Comparison of ENCODE assay signal across 23 cellular contexts in genomic region chrX:133649659-133650058, GRCh38.
"Had no signal": no experiment of that assay in that cellular context is flagged by ENCODE, and none has a peak within 500 bp of the region (broad histone marks: within the 10 kb centered on the region; RNA-seq: fewer than 3 reads in every experiment).

No MANE protein-coding gene starts in this region.

- H3K27ac Mint-ChIP-seq: activated CD4-positive, alpha-beta memory T cell treated with anti-CD3 and anti-CD28 coated beads for 36 hours; activated CD4-positive, alpha-beta T cell treated with anti-CD3 and anti-CD28 coated beads for 36 hours; activated CD8-positive, alpha-beta memory T cell treated with anti-CD3 and anti-CD28 coated beads, Interleukin-2, amount 10 ng/mL, durations not matched to agents 7 days and 5 days; activated naive CD4-positive, alpha-beta T cell treated with anti-CD3 and anti-CD28 coated beads, Interleukin-2, amount 50 U/mL, for 24 hours; naive thymus-derived CD4-positive, alpha-beta T cell had no signal

- H3K4me1 Mint-ChIP-seq: activated CD4-positive, alpha-beta T cell treated with anti-CD3 and anti-CD28 coated beads for 36 hours; activated CD8-positive, alpha-beta memory T cell treated with anti-CD3 and anti-CD28 coated beads, Interleukin-2, amount 10 ng/mL, durations not matched to agents 7 days and 5 days; activated naive CD4-positive, alpha-beta T cell treated with anti-CD3 and anti-CD28 coated beads, Interleukin-2, amount 50 U/mL, for 24 hours; naive thymus-derived CD4-positive, alpha-beta T cell had no signal

- DNase-seq: activated CD4-positive, alpha-beta memory T cell treated with anti-CD3 and anti-CD28 coated beads for 36 hours; activated CD4-positive, alpha-beta T cell treated with anti-CD3 and anti-CD28 coated beads for 36 hours; activated CD8-positive, alpha-beta memory T cell treated with anti-CD3 and anti-CD28 coated beads, Interleukin-2, amount 10 ng/mL, durations not matched to agents 7 days and 5 days; activated effector memory CD4-positive, alpha-beta T cell treated with anti-CD3 and anti-CD28 coated beads, Interleukin-2, amount 50 U/mL, for 16 hours; activated T-cell treated with anti-CD3 and anti-CD28 coated beads, Interleukin-2, amount 50 U/mL, for 48 hours; body of pancreas; effector CD8-positive, alpha-beta T cell; foreskin keratinocyte; left lung; mammary epithelial cell; mucosa of descending colon; naive thymus-derived CD4-positive, alpha-beta T cell; nucleus accumbens; posterior cingulate gyrus; right cardiac atrium; stimulated activated naive CD8-positive, alpha-beta T cell treated with anti-CD3 and anti-CD28 coated beads, Interleukin-15, Interleukin-2, amounts not matched to agents 100 U/mL and 50 U/mL, for 24 hours; T-helper 1 cell; transverse colon had no signal

- H3K27ac ChIP-seq: body of pancreas, coronary artery, foreskin keratinocyte, left lung, transverse colon, VCaP had no signal

- H3K4me3 ChIP-seq: body of pancreas, coronary artery, left lung, mucosa of descending colon, smooth muscle cell, transverse colon had no signal

- H3K9me3 Mint-ChIP-seq: activated CD4-positive, alpha-beta memory T cell treated with anti-CD3 and anti-CD28 coated beads for 36 hours; activated naive CD4-positive, alpha-beta T cell treated with anti-CD3 and anti-CD28 coated beads, Interleukin-2, amount 50 U/mL, for 24 hours; central memory CD8-positive, alpha-beta T cell; naive thymus-derived CD4-positive, alpha-beta T cell had no signal

- H3K4me3 Mint-ChIP-seq: activated CD4-positive, alpha-beta memory T cell treated with anti-CD3 and anti-CD28 coated beads for 36 hours; activated CD4-positive, alpha-beta T cell treated with anti-CD3 and anti-CD28 coated beads for 36 hours; activated CD8-positive, alpha-beta memory T cell treated with anti-CD3 and anti-CD28 coated beads, Interleukin-2, amount 10 ng/mL, durations not matched to agents 7 days and 5 days; activated naive CD4-positive, alpha-beta T cell treated with anti-CD3 and anti-CD28 coated beads, Interleukin-2, amount 50 U/mL, for 24 hours; central memory CD8-positive, alpha-beta T cell; naive thymus-derived CD4-positive, alpha-beta T cell had no signal

- ATAC-seq: activated CD4-positive, alpha-beta T cell treated with anti-CD3 and anti-CD28 coated beads for 36 hours; activated CD8-positive, alpha-beta memory T cell treated with anti-CD3 and anti-CD28 coated beads, Interleukin-2, amount 10 ng/mL, durations not matched to agents 7 days and 5 days; body of pancreas; foreskin keratinocyte; left lung; mucosa of descending colon; naive thymus-derived CD4-positive, alpha-beta T cell; right cardiac atrium; stimulated activated naive CD8-positive, alpha-beta T cell treated with anti-CD3 and anti-CD28 coated beads, Interleukin-15, Interleukin-2, amounts not matched to agents 100 U/mL and 50 U/mL, for 24 hours had no signal

- H3K4me1 ChIP-seq: body of pancreas, transverse colon had no signal

- H3K36me3 Mint-ChIP-seq: activated CD4-positive, alpha-beta memory T cell treated with anti-CD3 and anti-CD28 coated beads for 36 hours; activated CD8-positive, alpha-beta memory T cell treated with anti-CD3 and anti-CD28 coated beads, Interleukin-2, amount 10 ng/mL, durations not matched to agents 7 days and 5 days; activated naive CD4-positive, alpha-beta T cell treated with anti-CD3 and anti-CD28 coated beads, Interleukin-2, amount 50 U/mL, for 24 hours; naive thymus-derived CD4-positive, alpha-beta T cell had no signal

- H3K27me3 Mint-ChIP-seq: activated CD4-positive, alpha-beta memory T cell treated with anti-CD3 and anti-CD28 coated beads for 36 hours; activated CD4-positive, alpha-beta T cell treated with anti-CD3 and anti-CD28 coated beads for 36 hours; activated CD8-positive, alpha-beta memory T cell treated with anti-CD3 and anti-CD28 coated beads, Interleukin-2, amount 10 ng/mL, durations not matched to agents 7 days and 5 days; activated naive CD4-positive, alpha-beta T cell treated with anti-CD3 and anti-CD28 coated beads, Interleukin-2, amount 50 U/mL, for 24 hours; central memory CD8-positive, alpha-beta T cell; naive thymus-derived CD4-positive, alpha-beta T cell had no signal

- H3K9me3 ChIP-seq: body of pancreas, left lung, mucosa of descending colon, transverse colon had no signal

- H3K27me3 ChIP-seq: body of pancreas, foreskin keratinocyte, transverse colon had no signal

- H3K36me3 ChIP-seq: left lung, transverse colon had no signal
